Comparison of ENCODE assay signal across 8 cellular contexts in the genomic region with DNA sequence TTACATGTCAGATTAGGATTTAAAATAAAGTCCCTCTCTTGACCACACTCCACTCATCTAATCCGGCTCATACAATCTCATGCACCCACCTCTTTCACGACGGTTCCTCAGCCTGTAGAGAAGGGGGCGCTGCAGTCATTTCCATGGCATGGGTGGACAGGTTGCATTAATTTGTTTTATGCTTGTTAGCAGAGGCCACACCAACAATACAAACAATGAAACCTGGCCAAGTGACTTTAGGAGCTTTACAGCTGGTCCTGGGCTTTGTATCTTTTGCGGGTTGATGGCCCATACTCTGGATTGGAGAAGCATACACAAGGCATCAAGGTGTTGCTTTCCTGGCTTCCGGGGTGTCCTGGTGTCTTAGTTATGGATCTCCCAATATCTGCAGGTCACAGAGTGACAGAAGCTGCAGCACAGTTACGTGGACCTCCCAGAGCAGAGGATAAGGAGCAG. TPM values are rescaled to one million over a fixed set of nuclear protein-coding genes. Genes with fewer than 3 reads are reported as not detected.
A peak's percentile ranks its signal among the peaks of the same experiment; 100 is the strongest.
DNase-seq lines count a peak whose midpoint lies in the region; ATAC-seq and FAIRE-seq lines count a peak whose summit lies in the region.

No MANE protein-coding gene starts in this region.

- H3K4me3 ChIP-seq in adipocyte (ENCODE audit: low read length) (no peak overlapping the region), mesenchymal stem cell (ENCODE audit: insufficient read depth in 1 of 2, low read depth in 1 of 2, low read length in 2 of 2) (no peak overlapping the region)

- DNase-seq in EH (ENCODE audit: low read depth) (peak; percentile 54), HTR-8/SVneo (ENCODE audit: insufficient read length, low spot score) (peak; percentile 79), adipocyte (ENCODE audit: low read depth) (peak; percentile 60), mesenchymal stem cell (peak; percentile 72), NCI-H2196 (lab: John Stamatoyannopoulos, UW; ENCODE audit: unreplicated experiment) (no peak)
- DNase-seq in stimulated activated CD4-positive, alpha-beta T cell treated with anti-CD3 and anti-CD28 coated beads, Interleukin-12 subunit alpha, Interleukin-12 subunit beta, amount 100 ng/mL, for 4 hours, result no peak

- no peak overlapping the region for H2AK5ac ChIP-seq in mesenchymal stem cell (ENCODE audit: low read length, severe bottlenecking)

- H2AFZ ChIP-seq in mesenchymal stem cell (ENCODE audit: low read depth, low read length), result no peak overlapping the region

- peak overlapping the region in 1 of 2 experiments; percentile 1 for H2BK12ac ChIP-seq in mesenchymal stem cell (ENCODE audit: low read length in 2 of 2)

- H4K91ac ChIP-seq in mesenchymal stem cell (ENCODE audit: low read length), result no peak overlapping the region

- peak; percentile 76 for FAIRE-seq in HTR-8/SVneo (lab: Jason Lieb, UNC)

- H2BK120ac ChIP-seq in mesenchymal stem cell (ENCODE audit: low read depth, low read length), result no peak overlapping the region

- 26% methylated on average over 6 of the region's 7 CpGs for WGBS in mesenchymal stem cell

- H3K79me1 ChIP-seq in mesenchymal stem cell (replicated peaks; ENCODE audit: low read length, poor library complexity, severe bottlenecking), result no peaks in the 10 kb centered on the region

- H3K18ac ChIP-seq in mesenchymal stem cell (ENCODE audit: low read depth in 1 of 2, low read length in 2 of 2), result no peak overlapping the region

- H3K4me1 ChIP-seq in adipocyte (ENCODE audit: control insufficient read depth, insufficient read depth, low read length), result no peaks in the 10 kb centered on the region
- no peaks in the 10 kb centered on the region for H3K4me1 ChIP-seq in mesenchymal stem cell (ENCODE audit: control insufficient read depth, insufficient read depth, low read depth, low read length)

- H3K36me3 ChIP-seq in adipocyte (ENCODE audit: control insufficient read depth, insufficient read depth, low read length, severe bottlenecking) (no peaks in the 10 kb centered on the region), mesenchymal stem cell (ENCODE audit: control insufficient read depth in 1 of 2, insufficient read depth in 2 of 2, low read depth in 1 of 2, low read length in 2 of 2) (no peaks in the 10 kb centered on the region)

- no peak overlapping the region for H3K14ac ChIP-seq in mesenchymal stem cell (ENCODE audit: low read length in 2 of 2)

- ATAC-seq in esophagus mucosa (no peak), HG03175 (IDR thresholded peaks at IDR 0.05; ENCODE audit: unreplicated experiment) (no peak)

- no peaks in the 10 kb centered on the region for H3K9me3 ChIP-seq in adipocyte (ENCODE audit: control insufficient read depth, low read length)
- no peaks in the 10 kb centered on the region for H3K9me3 ChIP-seq in mesenchymal stem cell (ENCODE audit: control insufficient read depth, low read length)

- no peak overlapping the region for H2BK15ac ChIP-seq in mesenchymal stem cell (ENCODE audit: low read depth, poor library complexity, severe bottlenecking)

- no peak overlapping the region for H3K27ac ChIP-seq in mesenchymal stem cell (ENCODE audit: low read length, poor library complexity, severe bottlenecking)

- H2BK5ac ChIP-seq in mesenchymal stem cell (ENCODE audit: low read depth, low read length, poor library complexity, severe bottlenecking), result no peak overlapping the region

- no peak overlapping the region for H3K4me2 ChIP-seq in mesenchymal stem cell (ENCODE audit: low read length, poor library complexity, severe bottlenecking)

- H3K27me3 ChIP-seq in adipocyte (replicated peaks; ENCODE audit: control insufficient read depth, insufficient read depth, low read length), result no peaks in the 10 kb centered on the region
- no peaks in the 10 kb centered on the region for H3K27me3 ChIP-seq in mesenchymal stem cell (ENCODE audit: control insufficient read depth in 1 of 2, insufficient read depth in 1 of 2, low read length in 2 of 2)

- no peak overlapping the region for H4K8ac ChIP-seq in mesenchymal stem cell (ENCODE audit: low read length)

- H3K9ac ChIP-seq in adipocyte (ENCODE audit: low read length) (no peak overlapping the region), mesenchymal stem cell (ENCODE audit: low read length) (no peak overlapping the region)

- H3K23ac ChIP-seq in mesenchymal stem cell (ENCODE audit: low read length in 2 of 2), result no peak overlapping the region

- H3K4ac ChIP-seq in mesenchymal stem cell (ENCODE audit: low read depth in 1 of 2, low read length in 2 of 2), result no peak overlapping the region

RNA-seq across cellular contexts. Expression of a gene that starts 9.7 kb away (rescaled TPM):
- 126 TPM for polyA plus RNA-seq in mesenchymal stem cell (2013, experiment 1 of 2)
- polyA plus RNA-seq in mesenchymal stem cell (2013, experiment 2 of 2), result 126 TPM
- 65.2 TPM for total RNA-seq in esophagus mucosa

RNA-seq across cellular contexts. Expression of a gene that starts 14.1 kb away (rescaled TPM):
- 0.23 TPM for polyA plus RNA-seq in mesenchymal stem cell (2013, experiment 1 of 2)
- 0.12 TPM for polyA plus RNA-seq in mesenchymal stem cell (2013, experiment 2 of 2)
- total RNA-seq in esophagus mucosa, result not detected

RNA-seq across cellular contexts. Expression of a gene that starts 42.9 kb away (rescaled TPM):
- polyA plus RNA-seq in mesenchymal stem cell (2013, experiment 1 of 2), result 44.3 TPM
- polyA plus RNA-seq in mesenchymal stem cell (2013, experiment 2 of 2), result 44.9 TPM
- not detected for total RNA-seq in esophagus mucosa

RNA-seq across cellular contexts. Expression of a gene that starts 46.1 kb away (rescaled TPM):
- 74.4 TPM for polyA plus RNA-seq in mesenchymal stem cell (2013, experiment 1 of 2)
- 73.9 TPM for polyA plus RNA-seq in mesenchymal stem cell (2013, experiment 2 of 2)
- total RNA-seq in esophagus mucosa, result 46.6 TPM

Comparison
In these comparisons a context has a peak if more than half of its experiments do, and no peak if none do; other contexts are left out.
1. DNase-seq: peak in EH (single experiment), HTR-8/SVneo (single experiment), adipocyte (single experiment) and mesenchymal stem cell (single experiment); none in stimulated activated CD4-positive, alpha-beta T cell treated with anti-CD3 and anti-CD28 coated beads, Interleukin-12 subunit alpha, Interleukin-12 subunit beta, amount 100 ng/mL, for 4 hours (single experiment) and NCI-H2196 (single experiment).